ENCODE assay signal across 8 cellular contexts in genomic region chr16:4958510-4959111, GRCh38. TPM values are rescaled to one million over a fixed set of nuclear protein-coding genes. Genes with fewer than 3 reads are reported as not detected.
A peak's percentile ranks its signal among the peaks of the same experiment; 100 is the strongest.
DNase-seq lines count a peak whose midpoint lies in the region; ATAC-seq and TF ChIP-seq lines count a peak whose summit lies in the region.

No MANE protein-coding gene starts in this region.

- TF ChIP-seq CTCF in kidney epithelial cell (IDR thresholded peaks at IDR 0.05; ENCODE audit: insufficient read depth, low read length, poor library complexity, severe bottlenecking) (no peak), suprapubic skin (IDR thresholded peaks at IDR 0.05) (no peak)

- TF ChIP-seq EP300 in suprapubic skin (IDR thresholded peaks at IDR 0.05): no peak

- H3K36me3 Mint-ChIP-seq in activated CD4-positive, alpha-beta T cell treated with anti-CD3 and anti-CD28 coated beads for 36 hours (ENCODE audit: low read depth): no peaks in the 10 kb centered on the region
- H3K36me3 Mint-ChIP-seq in activated naive CD8-positive, alpha-beta T cell treated with anti-CD3 and anti-CD28 coated beads, Interleukin-2, amount 50 U/mL, for 24 hours (ENCODE audit: low read depth): no peaks in the 10 kb centered on the region

- peaks cover 29% of the 10 kb centered on the region for H3K27me3 Mint-ChIP-seq in activated CD4-positive, alpha-beta T cell treated with anti-CD3 and anti-CD28 coated beads for 36 hours
- peaks cover 35% of the 10 kb centered on the region for H3K27me3 Mint-ChIP-seq in activated naive CD8-positive, alpha-beta T cell treated with anti-CD3 and anti-CD28 coated beads, Interleukin-2, amount 50 U/mL, for 24 hours

- H3K4me1 ChIP-seq in suprapubic skin: peaks cover 28% of the 10 kb centered on the region

- POLR2A ChIA-PET in activated CD4-positive, alpha-beta T cell treated with anti-CD3 and anti-CD28 coated beads for 36 hours (lab: Charles Lee): interaction anchor here (0.6 kb wide), 1 partner anchor 126 kb away, joined by 3 read pairs; no protein-coding TSS in a partner anchor

- intact Hi-C loops in activated CD4-positive, alpha-beta T cell treated with anti-CD3 and anti-CD28 coated beads for 36 hours (cut with DNase I, micrococcal nuclease): loop anchor here (1.0 to 10.0 kb wide), 18 partner anchors 75 to 686 kb away; partner anchors contain the start of genes GLYR1 (in 2 of the 2), PAM16 (in 2 of the 2), UBN1 (in 2 of the 2) and ZNF500 (in 2 of the 2)

- peak overlapping the region; percentile 75 for H3K4me3 Mint-ChIP-seq in activated CD4-positive, alpha-beta T cell treated with anti-CD3 and anti-CD28 coated beads for 36 hours
- peak overlapping the region; percentile 78 for H3K4me3 Mint-ChIP-seq in activated naive CD8-positive, alpha-beta T cell treated with anti-CD3 and anti-CD28 coated beads, Interleukin-2, amount 50 U/mL, for 24 hours

- H3K27me3 ChIP-seq in kidney epithelial cell (ENCODE audit: control insufficient read depth, insufficient read depth, low read length) (peaks cover 11% of the 10 kb centered on the region), suprapubic skin (no peaks in the 10 kb centered on the region)

- H3K27ac ChIP-seq in suprapubic skin: no peak overlapping the region

- H3K9me3 Mint-ChIP-seq in activated CD4-positive, alpha-beta T cell treated with anti-CD3 and anti-CD28 coated beads for 36 hours (ENCODE audit: low read depth): no peaks in the 10 kb centered on the region
- H3K9me3 Mint-ChIP-seq in activated naive CD8-positive, alpha-beta T cell treated with anti-CD3 and anti-CD28 coated beads, Interleukin-2, amount 50 U/mL, for 24 hours: no peaks in the 10 kb centered on the region

- CTCF ChIA-PET in activated CD4-positive, alpha-beta T cell treated with anti-CD3 and anti-CD28 coated beads for 36 hours (lab: Charles Lee): interaction anchor here (1.1 kb wide), 1 partner anchor 18 kb away, joined by 3 read pairs; no protein-coding TSS in a partner anchor

- ATAC-seq in activated CD4-positive, alpha-beta T cell treated with anti-CD3 and anti-CD28 coated beads for 36 hours: no peak
- no peak for ATAC-seq in activated naive CD8-positive, alpha-beta T cell treated with anti-CD3 and anti-CD28 coated beads, Interleukin-2, amount 50 U/mL, for 24 hours
- no peak for ATAC-seq in HG03460 (IDR thresholded peaks at IDR 0.05; ENCODE audit: unreplicated experiment)

- H3K4me1 Mint-ChIP-seq in activated CD4-positive, alpha-beta T cell treated with anti-CD3 and anti-CD28 coated beads for 36 hours: peaks cover 12% of the 10 kb centered on the region
- H3K4me1 Mint-ChIP-seq in activated naive CD8-positive, alpha-beta T cell treated with anti-CD3 and anti-CD28 coated beads, Interleukin-2, amount 50 U/mL, for 24 hours: peaks cover 11% of the 10 kb centered on the region

- no peak for DNase-seq in activated CD4-positive, alpha-beta T cell treated with anti-CD3 and anti-CD28 coated beads for 36 hours
- no peak for DNase-seq in activated CD4-positive, alpha-beta T cell treated with anti-CD3 and anti-CD28 coated beads, Interleukin-2, amount 50 U/mL, for 1 hour
- DNase-seq in activated naive CD8-positive, alpha-beta T cell treated with anti-CD3 and anti-CD28 coated beads, Interleukin-2, amount 50 U/mL, for 24 hours: no peak
- DNase-seq in kidney epithelial cell (ENCODE audit: low read depth): no peak
- no peak for DNase-seq in suprapubic skin (ENCODE audit: low spot score in 2 of 2)
- no peak for DNase-seq in SIG-M5 (lab: John Stamatoyannopoulos, UW)
- DNase-seq in MV-4-11 (lab: John Stamatoyannopoulos, UW): no peak

- no peak overlapping the region for H3K27ac Mint-ChIP-seq in activated CD4-positive, alpha-beta T cell treated with anti-CD3 and anti-CD28 coated beads for 36 hours
- no peak overlapping the region for H3K27ac Mint-ChIP-seq in activated naive CD8-positive, alpha-beta T cell treated with anti-CD3 and anti-CD28 coated beads, Interleukin-2, amount 50 U/mL, for 24 hours

- H3K36me3 ChIP-seq in kidney epithelial cell (ENCODE audit: control insufficient read depth, insufficient read depth, low read length) (no peaks in the 10 kb centered on the region), suprapubic skin (no peaks in the 10 kb centered on the region)

- no peak for TF ChIP-seq POLR2A in suprapubic skin (IDR thresholded peaks at IDR 0.05)

- no peaks in the 10 kb centered on the region for H3K9me3 ChIP-seq in suprapubic skin

- 20% methylated on average over 18 of the region's 23 CpGs for WGBS in suprapubic skin

- H3K4me3 ChIP-seq in kidney epithelial cell (ENCODE audit: low read depth, low read length): peak overlapping the region; percentile 4
- H3K4me3 ChIP-seq in suprapubic skin: peak overlapping the region; percentile 51

RNA-seq across cellular contexts. Expression of gene SEC14L5, which starts 0.5 kb away (rescaled TPM):
- under 1 TPM; 0.09 to 0.28 TPM for total RNA-seq in activated CD4-positive, alpha-beta T cell treated with anti-CD3 and anti-CD28 coated beads for 36 hours
- total RNA-seq in kidney epithelial cell (not detected in 2 replicates), suprapubic skin (1 to 10 TPM; 1.0 to 1.8 (median 1.4) TPM)

RNA-seq across cellular contexts. Expression of gene PPL, which starts 21.7 kb away (rescaled TPM):
- not detected for total RNA-seq in activated CD4-positive, alpha-beta T cell treated with anti-CD3 and anti-CD28 coated beads for 36 hours
- total RNA-seq in kidney epithelial cell (25.5 and 26.5 TPM in 2 replicates), suprapubic skin (100 to 1,000 TPM; 304 to 377 (median 350) TPM)

Comparison
In these comparisons a context has a peak if more than half of its experiments do, and no peak if none do; other contexts are left out.
1. RNA of gene PPL, which starts 21.7 kb away (total RNA-seq): 304 to 377 TPM in suprapubic skin and 25.5 to 26.5 TPM in kidney epithelial cell; not detected in activated CD4-positive, alpha-beta T cell treated with anti-CD3 and anti-CD28 coated beads for 36 hours; every median in the first group is over 10 times any median in the second.